ENCODE assay signal across 16 cellular contexts in the genomic region with DNA sequence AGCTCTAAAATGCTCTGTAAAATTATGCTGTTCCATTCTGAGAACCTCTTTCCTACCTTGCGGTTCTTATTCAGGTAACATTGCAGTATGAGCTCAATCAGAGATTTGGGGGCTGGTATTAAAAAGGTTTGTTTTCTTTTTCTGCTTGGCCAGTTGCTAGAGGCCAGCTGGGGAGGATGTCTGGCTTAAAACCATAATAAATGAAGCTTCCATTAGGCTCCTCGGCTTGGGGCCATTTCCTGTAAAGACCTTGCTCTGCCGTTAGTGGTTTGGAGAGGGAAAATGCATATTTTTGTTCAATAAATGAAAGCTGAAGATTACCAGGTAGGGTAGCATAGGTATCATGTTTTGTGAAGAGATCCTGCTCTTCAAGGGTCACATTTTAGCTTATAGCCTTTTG. TPM values are rescaled to one million over a fixed set of nuclear protein-coding genes. Genes with fewer than 3 reads are reported as not detected.
DNase-seq lines count a peak whose midpoint lies in the region; ATAC-seq and TF ChIP-seq lines count a peak whose summit lies in the region.
"Had no signal": no experiment of that assay in that cellular context is flagged by ENCODE, and none has a peak within 500 bp of the region (broad histone marks: within the 10 kb centered on the region; RNA-seq: fewer than 3 reads in every experiment).

No MANE protein-coding gene starts in this region.

- H3K27ac Mint-ChIP-seq in activated T-cell treated with anti-CD3 and anti-CD28 coated beads, Interleukin-2, amount 50 U/mL, for 72 hours: peak overlapping the region; percentile 93
- peak overlapping the region; percentile 92 to 96 for H3K27ac Mint-ChIP-seq in effector memory CD8-positive, alpha-beta T cell

- H3K36me3 Mint-ChIP-seq in activated T-cell treated with anti-CD3 and anti-CD28 coated beads, Interleukin-2, amount 50 U/mL, for 72 hours (ENCODE audit: insufficient read depth in 2 of 2): peaks cover 21 to 34% of the 10 kb centered on the region in 2 donors
- H3K36me3 Mint-ChIP-seq in effector memory CD8-positive, alpha-beta T cell (ENCODE audit: insufficient read depth): peaks cover 4% of the 10 kb centered on the region

- H3K79me2 ChIP-seq in OCI-LY1 (ENCODE audit: insufficient read depth, low read length): peaks cover 7% of the 10 kb centered on the region; the same call in 1 of the 2 replicates

- peaks cover 40% of the 10 kb centered on the region for H3K36me3 ChIP-seq in OCI-LY1 (ENCODE audit: insufficient read depth, low read length)
- no peaks in the 10 kb centered on the region for H3K36me3 ChIP-seq in upper lobe of right lung
- no peaks in the 10 kb centered on the region for H3K36me3 ChIP-seq in effector memory CD4-positive, alpha-beta T cell (ENCODE audit: control insufficient read depth, insufficient read depth, low read length)
- H3K36me3 ChIP-seq: upper lobe of left lung had no signal

- TF ChIP-seq CTCF in OCI-LY1 (IDR thresholded peaks at IDR 0.05; ENCODE audit: low read length) (no peak), upper lobe of right lung (IDR thresholded peaks at IDR 0.05) (no peak)

- H3K27me3 ChIP-seq in OCI-LY1 (ENCODE audit: insufficient read depth, low read length): no peaks in the 10 kb centered on the region
- H3K27me3 ChIP-seq in upper lobe of right lung: no peaks in the 10 kb centered on the region
- H3K27me3 ChIP-seq in effector memory CD4-positive, alpha-beta T cell (replicated peaks; ENCODE audit: control insufficient read depth, insufficient read depth, low read length, poor library complexity, severe bottlenecking): no peaks in the 10 kb centered on the region
- H3K27me3 ChIP-seq: foreskin keratinocyte, upper lobe of left lung had no signal

- H3K4me3 ChIP-seq in OCI-LY1 (ENCODE audit: low read depth, low read length, poor library complexity, severe bottlenecking) (peak overlapping the region; percentile 50), upper lobe of right lung (no peak overlapping the region)
- H3K4me3 ChIP-seq in effector memory CD4-positive, alpha-beta T cell (ENCODE audit: insufficient read depth, low read depth, low read length, poor library complexity, severe bottlenecking): no peak overlapping the region
- H3K4me3 ChIP-seq: mucosa of descending colon, upper lobe of left lung had no signal

- H3K9ac ChIP-seq in OCI-LY1 (ENCODE audit: low read length): peak overlapping the region; percentile 79

- ATAC-seq in activated T-cell treated with anti-CD3 and anti-CD28 coated beads, Interleukin-2, amount 50 U/mL, for 72 hours (replicated peaks in 1 of 2): no peak
- ATAC-seq in effector memory CD8-positive, alpha-beta T cell (replicated peaks): no peak
- ATAC-seq in upper lobe of right lung (no peak), HG03469 (IDR thresholded peaks at IDR 0.05; ENCODE audit: unreplicated experiment) (no peak)
- ATAC-seq: foreskin keratinocyte, mucosa of descending colon had no signal

- intact Hi-C loops in upper lobe of right lung (cut with DNase I): no loop called here

- H3K9me2 ChIP-seq in OCI-LY1 (ENCODE audit: low read depth, low read length): no peaks in the 10 kb centered on the region

- no peak overlapping the region for H2AFZ ChIP-seq in OCI-LY1 (ENCODE audit: low read length)

- peaks cover 5 to 11% of the 10 kb centered on the region in 2 donors for H3K9me3 Mint-ChIP-seq in activated T-cell treated with anti-CD3 and anti-CD28 coated beads, Interleukin-2, amount 50 U/mL, for 72 hours
- H3K9me3 Mint-ChIP-seq in effector memory CD8-positive, alpha-beta T cell: peaks cover 0 to 6% of the 10 kb centered on the region in 2 donors

- peak overlapping the region; percentile 36 to 65 for H3K4me3 Mint-ChIP-seq in activated T-cell treated with anti-CD3 and anti-CD28 coated beads, Interleukin-2, amount 50 U/mL, for 72 hours
- H3K4me3 Mint-ChIP-seq in effector memory CD8-positive, alpha-beta T cell: peak overlapping the region; percentile 71 to 77

- H3K4me1 ChIP-seq in OCI-LY1 (ENCODE audit: insufficient read depth, low read length, severe bottlenecking) (peaks cover 63% of the 10 kb centered on the region), upper lobe of right lung (no peaks in the 10 kb centered on the region)
- H3K4me1 ChIP-seq in effector memory CD4-positive, alpha-beta T cell (ENCODE audit: control insufficient read depth, insufficient read depth, low read length, poor library complexity, severe bottlenecking): no peaks in the 10 kb centered on the region
- H3K4me1 ChIP-seq: foreskin keratinocyte, upper lobe of left lung had no signal

- H3K9me3 ChIP-seq in OCI-LY1 (ENCODE audit: low read length) (peaks cover 16% of the 10 kb centered on the region; the same call in 1 of the 2 replicates), upper lobe of right lung (no peaks in the 10 kb centered on the region)
- no peaks in the 10 kb centered on the region for H3K9me3 ChIP-seq in effector memory CD4-positive, alpha-beta T cell (ENCODE audit: control insufficient read depth, low read length)
- H3K9me3 ChIP-seq: mucosa of descending colon, upper lobe of left lung had no signal

- H3K4me2 ChIP-seq in OCI-LY1 (ENCODE audit: low read length): peak overlapping the region; percentile 97

- H4K20me1 ChIP-seq in OCI-LY1 (ENCODE audit: insufficient read depth, low read length): no peaks in the 10 kb centered on the region

- H3K4me1 Mint-ChIP-seq in activated T-cell treated with anti-CD3 and anti-CD28 coated beads, Interleukin-2, amount 50 U/mL, for 72 hours (ENCODE audit: low read depth): peaks cover 55% of the 10 kb centered on the region
- H3K4me1 Mint-ChIP-seq in effector memory CD8-positive, alpha-beta T cell (ENCODE audit: low read depth in 2 of 2): peaks cover 40 to 50% of the 10 kb centered on the region in 2 donors

- H3K27me3 Mint-ChIP-seq in activated T-cell treated with anti-CD3 and anti-CD28 coated beads, Interleukin-2, amount 50 U/mL, for 72 hours (ENCODE audit: low read depth): no peaks in the 10 kb centered on the region
- H3K27me3 Mint-ChIP-seq in effector memory CD8-positive, alpha-beta T cell: no peaks in the 10 kb centered on the region

- peaks cover 8% of the 10 kb centered on the region; the same call in 1 of the 2 replicates for H3F3A ChIP-seq in OCI-LY1 (ENCODE audit: insufficient read depth, low read length)

- DNase-seq in activated T-cell treated with anti-CD3 and anti-CD28 coated beads, Interleukin-2, amount 50 U/mL, for 72 hours: no peak
- no peak for DNase-seq in activated T-cell treated with anti-CD3 and anti-CD28 coated beads for 4 hours
- DNase-seq in effector memory CD8-positive, alpha-beta T cell: no peak
- DNase-seq in upper lobe of right lung: no peak
- no peak for DNase-seq in effector memory CD4-positive, alpha-beta T cell
- DNase-seq in kidney glomerular epithelial cell (lab: John Stamatoyannopoulos, UW): no peak
- DNase-seq: effector CD4-positive, alpha-beta T cell; foreskin keratinocyte; mucosa of descending colon; NCI-H1930; NCI-H748 treated with DMSO at 0.1 percent for 48 hours; posterior cingulate gyrus; SIG-M5; upper lobe of left lung had no signal

- H3K27ac ChIP-seq in OCI-LY1 (ENCODE audit: low read depth, low read length, poor library complexity, severe bottlenecking) (peak overlapping the region; percentile 100), upper lobe of right lung (peak overlapping the region; percentile 19)
- no peak overlapping the region for H3K27ac ChIP-seq in effector memory CD4-positive, alpha-beta T cell (ENCODE audit: insufficient read depth, low read length, poor library complexity, severe bottlenecking)
- H3K27ac ChIP-seq: foreskin keratinocyte had no signal

RNA-seq across cellular contexts. Expression of gene MCTP2, which starts 55.2 kb away (rescaled TPM):
- total RNA-seq in activated T-cell treated with anti-CD3 and anti-CD28 coated beads, Interleukin-2, amount 50 U/mL, for 72 hours: 100 to 1,000 TPM in 1 of 2 donors, 10 to 100 TPM in 1; 49.9 to 119 TPM
- 35.3 TPM for total RNA-seq in upper lobe of right lung
